11 cellular contexts compared by ENCODE assay signal in genomic region chr2:210210185-210210584, GRCh38. TPM values are rescaled to one million over a fixed set of nuclear protein-coding genes. Genes with fewer than 3 reads are reported as not detected.
"Had no signal": no experiment of that assay in that cellular context is flagged by ENCODE, and none has a peak within 500 bp of the region (broad histone marks: within the 10 kb centered on the region; RNA-seq: fewer than 3 reads in every experiment).

No MANE protein-coding gene starts in this region.

- H3K27ac ChIP-seq: GM23248, HL-60, KMS-11 had no signal

- H3K4me1 ChIP-seq: HAP-1 had no signal

- H3K9me3 ChIP-seq: HAP-1 had no signal

- H3K9ac ChIP-seq: GM23248, KMS-11 had no signal

- H3K36me3 ChIP-seq: HAP-1 had no signal

- H2AFZ ChIP-seq: GM23248 had no signal

- H3K4me2 ChIP-seq: KMS-11 had no signal

- ATAC-seq: HCT116 had no signal

- DNase-seq: GM23248, GOT3, H7, HFFc6, IMR-90, KBM-7 had no signal

- H3K4me3 ChIP-seq: GM23248, HAP-1 had no signal

RNA-seq across cellular contexts. Expression of gene ACADL, which starts 15.1 kb away (rescaled TPM):
- total RNA-seq: GM23248, H7, HFFc6, HT1080, IMR-90 had no signal
- polyA plus RNA-seq: GM23248, IMR-90 had no signal
